ENCODE assay signal across 8 cellular contexts in genomic region chr9:128550226-128550625, GRCh38. TPM values are rescaled to one million over a fixed set of nuclear protein-coding genes. Genes with fewer than 3 reads are reported as not detected.
DNase-seq lines count a peak whose midpoint lies in the region; ATAC-seq and TF ChIP-seq lines count a peak whose summit lies in the region.

No MANE protein-coding gene starts in this region.

- H3K4me1 Mint-ChIP-seq in IgD-negative memory B cell, result peaks cover 7 to 9% (median 8%) of the 10 kb centered on the region in 3 donors
- peaks cover 27% of the 10 kb centered on the region for H3K4me1 Mint-ChIP-seq in activated naive CD4-positive, alpha-beta T cell treated with anti-CD3 and anti-CD28 coated beads for 36 hours (ENCODE audit: low read depth)

- TF ChIP-seq CTCF in lower lobe of right lung (IDR thresholded peaks at IDR 0.05), result no peak

- DNase-seq in activated naive CD4-positive, alpha-beta T cell treated with anti-CD3 and anti-CD28 coated beads for 36 hours, result peak; percentile 61
- no peak for DNase-seq in lower lobe of right lung
- peak in 2 of 3 donors; percentile 47 to 57 for DNase-seq in stimulated activated CD4-positive, alpha-beta T cell treated with anti-CD3 and anti-CD28 coated beads, TNF-alpha, amount 100 ng/mL, for 48 hours (ENCODE audit: low read depth in 3 of 3)
- no peak for DNase-seq in A172 (ENCODE audit: low spot score)
- DNase-seq in EL, result no peak
- no peak for DNase-seq in NCI-H1930 (lab: John Stamatoyannopoulos, UW)

- no peaks in the 10 kb centered on the region for H3K9me3 Mint-ChIP-seq in IgD-negative memory B cell
- H3K9me3 Mint-ChIP-seq in activated naive CD4-positive, alpha-beta T cell treated with anti-CD3 and anti-CD28 coated beads for 36 hours, result no peaks in the 10 kb centered on the region

- no peak overlapping the region for H3K4me3 ChIP-seq in lower lobe of right lung

- no peaks in the 10 kb centered on the region for H3K36me3 Mint-ChIP-seq in IgD-negative memory B cell
- H3K36me3 Mint-ChIP-seq in activated naive CD4-positive, alpha-beta T cell treated with anti-CD3 and anti-CD28 coated beads for 36 hours (ENCODE audit: low read depth), result no peaks in the 10 kb centered on the region

- no peaks in the 10 kb centered on the region for H3K9me3 ChIP-seq in lower lobe of right lung

- H3K4me1 ChIP-seq in lower lobe of right lung, result peaks cover 43% of the 10 kb centered on the region

- CTCF ChIA-PET in activated naive CD4-positive, alpha-beta T cell treated with anti-CD3 and anti-CD28 coated beads for 36 hours (lab: Charles Lee), result interaction anchor here (0.6 to 1.1 kb wide), 3 partner anchors 42 to 209 kb away, joined by 3 to 5 read pairs (median 4); no protein-coding TSS in a partner anchor

- peak overlapping the region in 3 of 4 donors; percentile 41 to 74 (median 71) for H3K4me3 Mint-ChIP-seq in IgD-negative memory B cell
- H3K4me3 Mint-ChIP-seq in activated naive CD4-positive, alpha-beta T cell treated with anti-CD3 and anti-CD28 coated beads for 36 hours, result no peak overlapping the region

- H3K27ac Mint-ChIP-seq in IgD-negative memory B cell, result peak overlapping the region in 2 of 3 donors; percentile 59 to 63
- H3K27ac Mint-ChIP-seq in activated naive CD4-positive, alpha-beta T cell treated with anti-CD3 and anti-CD28 coated beads for 36 hours, result peak overlapping the region; percentile 46

- H3K27me3 ChIP-seq in lower lobe of right lung (ENCODE audit: low read depth), result no peaks in the 10 kb centered on the region

- no peaks in the 10 kb centered on the region for H3K36me3 ChIP-seq in lower lobe of right lung

- ATAC-seq in lower lobe of right lung (no peak), HG02970 (IDR thresholded peaks at IDR 0.05; ENCODE audit: low FRiP score, unreplicated experiment) (no peak)

- peak overlapping the region; percentile 90 for H3K27ac ChIP-seq in lower lobe of right lung

- no peaks in the 10 kb centered on the region for H3K27me3 Mint-ChIP-seq in IgD-negative memory B cell
- H3K27me3 Mint-ChIP-seq in activated naive CD4-positive, alpha-beta T cell treated with anti-CD3 and anti-CD28 coated beads for 36 hours (ENCODE audit: low read depth), result no peaks in the 10 kb centered on the region

- intact Hi-C loops in activated naive CD4-positive, alpha-beta T cell treated with anti-CD3 and anti-CD28 coated beads for 36 hours (cut with micrococcal nuclease), result loop anchor here (5.0 kb wide), 2 partner anchors 188 to 237 kb away; partner anchors contain the start of gene TBC1D13
- intact Hi-C loops in lower lobe of right lung (cut with DNase I), result no loop called here

RNA-seq across cellular contexts. Expression of gene SPTAN1, which starts 2.2 kb away (rescaled TPM):
- polyA plus RNA-seq in IgD-negative memory B cell, result 88.0 TPM
- total RNA-seq in activated naive CD4-positive, alpha-beta T cell treated with anti-CD3 and anti-CD28 coated beads for 36 hours, result 100 to 1,000 TPM; 162 to 183 TPM
- total RNA-seq in lower lobe of right lung, result 305 TPM
- 411 and 440 TPM in 2 replicates for total RNA-seq in A172 (2014; rRNA removed; shearing (Covaris generic))

RNA-seq across cellular contexts. Expression of gene GLE1, which starts 45.7 kb away (rescaled TPM):
- polyA plus RNA-seq in IgD-negative memory B cell, result 25.3 TPM
- total RNA-seq in activated naive CD4-positive, alpha-beta T cell treated with anti-CD3 and anti-CD28 coated beads for 36 hours, result 10 to 100 TPM; 48.7 to 51.6 TPM
- 24.5 TPM for total RNA-seq in lower lobe of right lung
- total RNA-seq in A172 (2014; rRNA removed; shearing (Covaris generic)), result 97.5 and 101 TPM in 2 replicates

Comparison
In these comparisons a context has a peak if more than half of its experiments do, and no peak if none do; other contexts are left out.
1. DNase-seq: peak in activated naive CD4-positive, alpha-beta T cell treated with anti-CD3 and anti-CD28 coated beads for 36 hours (single experiment) and stimulated activated CD4-positive, alpha-beta T cell treated with anti-CD3 and anti-CD28 coated beads, TNF-alpha, amount 100 ng/mL, for 48 hours (2 of 3); none in lower lobe of right lung (single experiment), A172 (single experiment), EL (single experiment) and NCI-H1930 (0 of 2).